ENCODE assay signal across 8 cellular contexts in genomic region chr4:1043658-1044468, GRCh38. TPM values are rescaled to one million over a fixed set of nuclear protein-coding genes. Genes with fewer than 3 reads are reported as not detected.
DNase-seq lines count a peak whose midpoint lies in the region; ATAC-seq and TF ChIP-seq lines count a peak whose summit lies in the region.

No MANE protein-coding gene starts in this region.

- H2AFZ ChIP-seq in trophoblast cell (ENCODE audit: insufficient read depth, low read length, poor library complexity) = peak overlapping the region; percentile 41

- peak overlapping the region; percentile 72 for H4K8ac ChIP-seq in trophoblast cell (ENCODE audit: low read depth, low read length)

- H4K12ac ChIP-seq in trophoblast cell (ENCODE audit: low read depth, low read length) = peak overlapping the region; percentile 25

- H3K4me1 ChIP-seq in trophoblast cell (ENCODE audit: control insufficient read depth in 1 of 2, insufficient read depth in 2 of 2, low read length in 2 of 2) = peaks cover 22 to 26% of the 10 kb centered on the region in 2 experiments

- no CpG with 5 or more reads among the region's 35 CpGs for WGBS in trophoblast cell (ENCODE audit: extremely low coverage, insufficient coverage, insufficient read length)

- peak overlapping the region; percentile 80 for H3K27ac ChIP-seq in trophoblast cell (ENCODE audit: low read depth, low read length)

- CTCF ChIA-PET in activated naive CD4-positive, alpha-beta T cell treated with anti-CD3 and anti-CD28 coated beads for 36 hours (lab: Charles Lee) = no interaction called here
- CTCF ChIA-PET in activated naive CD4-positive, alpha-beta T cell treated with anti-CD3 and anti-CD28 coated beads, Interleukin-2, amount 10 ng/mL, durations not matched to agents 7 days and 5 days (lab: Charles Lee) = no interaction called here

- H2BK12ac ChIP-seq in trophoblast cell (ENCODE audit: low read length) = peak overlapping the region; percentile 65

- peaks cover 23% of the 10 kb centered on the region for H3K27me3 Mint-ChIP-seq in activated naive CD4-positive, alpha-beta T cell treated with anti-CD3 and anti-CD28 coated beads for 36 hours (ENCODE audit: low read depth)
- peaks cover 45% of the 10 kb centered on the region for H3K27me3 Mint-ChIP-seq in activated naive CD4-positive, alpha-beta T cell treated with anti-CD3 and anti-CD28 coated beads, Interleukin-2, amount 10 ng/mL, durations not matched to agents 7 days and 5 days

- peaks cover 22% of the 10 kb centered on the region for H3K79me1 ChIP-seq in trophoblast cell (ENCODE audit: low read length)

- H3K4me3 Mint-ChIP-seq in activated naive CD4-positive, alpha-beta T cell treated with anti-CD3 and anti-CD28 coated beads for 36 hours = no peak overlapping the region
- no peak overlapping the region for H3K4me3 Mint-ChIP-seq in activated naive CD4-positive, alpha-beta T cell treated with anti-CD3 and anti-CD28 coated beads, Interleukin-2, amount 10 ng/mL, durations not matched to agents 7 days and 5 days

- H3K4ac ChIP-seq in trophoblast cell (ENCODE audit: low read depth, low read length) = peak overlapping the region; percentile 56

- no peak for TF ChIP-seq CTCF in WI38 (IDR thresholded peaks at IDR 0.05; ENCODE audit: low read depth, low read length)

- H3K4me2 ChIP-seq in trophoblast cell (ENCODE audit: low read length) = peak overlapping the region; percentile 51

- H3K23ac ChIP-seq in trophoblast cell (ENCODE audit: low read length) = no peak overlapping the region

- H2AK5ac ChIP-seq in trophoblast cell (ENCODE audit: low read length) = peak overlapping the region; percentile 57

- H3K4me3 ChIP-seq in WI38 (ENCODE audit: low read depth, low read length) = 0 out of 2 replicates have a peak overlapping the region, but pooled peaks have one; percentile 1
- H3K4me3 ChIP-seq in trophoblast cell (ENCODE audit: low read depth, low read length) = no peak overlapping the region

- intact Hi-C loops in activated naive CD4-positive, alpha-beta T cell treated with anti-CD3 and anti-CD28 coated beads for 36 hours (cut with micrococcal nuclease) = no loop called here

- no peak overlapping the region for H3K9ac ChIP-seq in trophoblast cell (ENCODE audit: low read length)

- peaks cover 3% of the 10 kb centered on the region for H3K9me3 ChIP-seq in trophoblast cell (ENCODE audit: insufficient read depth, low read depth, low read length)

- H3K36me3 Mint-ChIP-seq in activated naive CD4-positive, alpha-beta T cell treated with anti-CD3 and anti-CD28 coated beads for 36 hours (ENCODE audit: low read depth) = no peaks in the 10 kb centered on the region
- H3K36me3 Mint-ChIP-seq in activated naive CD4-positive, alpha-beta T cell treated with anti-CD3 and anti-CD28 coated beads, Interleukin-2, amount 10 ng/mL, durations not matched to agents 7 days and 5 days = no peaks in the 10 kb centered on the region

- ATAC-seq in GM19023 (IDR thresholded peaks at IDR 0.05; ENCODE audit: unreplicated experiment) (no peak), GM19395 (IDR thresholded peaks at IDR 0.05; ENCODE audit: unreplicated experiment) (no peak)

- H3K27ac Mint-ChIP-seq in activated naive CD4-positive, alpha-beta T cell treated with anti-CD3 and anti-CD28 coated beads for 36 hours = no peak overlapping the region
- H3K27ac Mint-ChIP-seq in activated naive CD4-positive, alpha-beta T cell treated with anti-CD3 and anti-CD28 coated beads, Interleukin-2, amount 10 ng/mL, durations not matched to agents 7 days and 5 days = no peak overlapping the region

- peak overlapping the region; percentile 74 for H2BK120ac ChIP-seq in trophoblast cell (ENCODE audit: insufficient read depth, low read length, poor library complexity)

- H3K9me3 Mint-ChIP-seq in activated naive CD4-positive, alpha-beta T cell treated with anti-CD3 and anti-CD28 coated beads for 36 hours = peaks cover 2% of the 10 kb centered on the region
- H3K9me3 Mint-ChIP-seq in activated naive CD4-positive, alpha-beta T cell treated with anti-CD3 and anti-CD28 coated beads, Interleukin-2, amount 10 ng/mL, durations not matched to agents 7 days and 5 days = peaks cover 3% of the 10 kb centered on the region

- peak overlapping the region; percentile 43 for H3K18ac ChIP-seq in trophoblast cell (ENCODE audit: low read length)

- peak; percentile 28 for DNase-seq in activated naive CD4-positive, alpha-beta T cell treated with anti-CD3 and anti-CD28 coated beads for 36 hours
- no peak for DNase-seq in activated naive CD4-positive, alpha-beta T cell treated with anti-CD3 and anti-CD28 coated beads, Interleukin-2, amount 10 ng/mL, durations not matched to agents 7 days and 5 days
- DNase-seq in globus pallidus (ENCODE audit: low spot score) (peak; percentile 82), trophoblast cell (peak; percentile 93 to 95)
- DNase-seq in effector CD4-positive, alpha-beta T cell = no peak

- peak overlapping the region; percentile 59 for H3K14ac ChIP-seq in trophoblast cell (ENCODE audit: low read length)

- peaks cover 4% of the 10 kb centered on the region for H3K4me1 Mint-ChIP-seq in activated naive CD4-positive, alpha-beta T cell treated with anti-CD3 and anti-CD28 coated beads for 36 hours (ENCODE audit: low read depth)
- no peaks in the 10 kb centered on the region for H3K4me1 Mint-ChIP-seq in activated naive CD4-positive, alpha-beta T cell treated with anti-CD3 and anti-CD28 coated beads, Interleukin-2, amount 10 ng/mL, durations not matched to agents 7 days and 5 days

- no peaks in the 10 kb centered on the region for H3K27me3 ChIP-seq in trophoblast cell (ENCODE audit: insufficient read depth, low read length)

- H3K36me3 ChIP-seq in trophoblast cell (ENCODE audit: control insufficient read depth in 1 of 2, insufficient read depth in 2 of 2, low read length in 2 of 2) = no peaks in the 10 kb centered on the region

- peaks cover 2% of the 10 kb centered on the region for H3K79me2 ChIP-seq in trophoblast cell (ENCODE audit: control insufficient read depth, insufficient read depth, low read length, poor library complexity)

- peak overlapping the region; percentile 85 for H4K91ac ChIP-seq in trophoblast cell (ENCODE audit: low read depth, low read length)

- H2BK5ac ChIP-seq in trophoblast cell (ENCODE audit: low read depth, low read length, poor library complexity) = peak overlapping the region; percentile 28

RNA-seq across cellular contexts. Expression of gene FGFRL1, which starts 32.4 kb away (rescaled TPM):
- 1 to 10 TPM; 7.6 to 8.0 TPM for total RNA-seq in activated naive CD4-positive, alpha-beta T cell treated with anti-CD3 and anti-CD28 coated beads for 36 hours
- 17.6 and 18.3 TPM in 2 replicates for polyA plus RNA-seq in trophoblast cell (2013)

RNA-seq across cellular contexts. Expression of gene SLC26A1, which starts 50.7 kb away (rescaled TPM):
- not detected for total RNA-seq in activated naive CD4-positive, alpha-beta T cell treated with anti-CD3 and anti-CD28 coated beads for 36 hours
- polyA plus RNA-seq in trophoblast cell (2013) = 0.10 TPM in 1 of 2 replicates, not detected in the other

RNA-seq across cellular contexts. Expression of gene IDUA, which starts 57.0 kb away (rescaled TPM):
- 10 to 100 TPM in 1 of 2 experiments, 1 to 10 TPM in 1; 9.5 to 10.5 TPM for total RNA-seq in activated naive CD4-positive, alpha-beta T cell treated with anti-CD3 and anti-CD28 coated beads for 36 hours
- 2.0 and 2.2 TPM in 2 replicates for polyA plus RNA-seq in trophoblast cell (2013)

Comparison
In these comparisons a context has a peak if more than half of its experiments do, and no peak if none do; other contexts are left out.
1. DNase-seq: peak in activated naive CD4-positive, alpha-beta T cell treated with anti-CD3 and anti-CD28 coated beads for 36 hours (single experiment), globus pallidus (single experiment) and trophoblast cell (2 of 2); none in activated naive CD4-positive, alpha-beta T cell treated with anti-CD3 and anti-CD28 coated beads, Interleukin-2, amount 10 ng/mL, durations not matched to agents 7 days and 5 days (single experiment) and effector CD4-positive, alpha-beta T cell (single experiment).